Comparison of ENCODE assay signal across 8 cellular contexts in genomic region chr19:45485301-45486077, GRCh38. TPM values are rescaled to one million over a fixed set of nuclear protein-coding genes. Genes with fewer than 3 reads are reported as not detected.
DNase-seq lines count a peak whose midpoint lies in the region; ATAC-seq and TF ChIP-seq lines count a peak whose summit lies in the region.

No MANE protein-coding gene starts in this region.

- H3K4me3 Mint-ChIP-seq in activated naive CD4-positive, alpha-beta T cell treated with anti-CD3 and anti-CD28 coated beads for 36 hours, result peak overlapping the region; percentile 81

- WGBS in testis, 2 donors, result 1 to 3% methylated on average over 12 to 35 of the region's 35 CpGs

- no peak for TF ChIP-seq POLR2A in testis (IDR thresholded peaks at IDR 0.05)

- CTCF ChIA-PET in HEK293T (lab: Yijun Ruan, JAX), result interaction anchor here (0.9 to 2.5 kb wide), 17 partner anchors 10 to 242 kb away, joined by 3 to 27 read pairs (median 7); partner anchors contain the start of genes ERCC1, FOSB and RTN2
- CTCF ChIA-PET in activated naive CD4-positive, alpha-beta T cell treated with anti-CD3 and anti-CD28 coated beads for 36 hours (lab: Charles Lee), result interaction anchor here (0.5 to 3.0 kb wide), 30 partner anchors 11 to 194 kb away, joined by 3 to 54 read pairs (median 5); partner anchors contain the start of genes FOSB, PPM1N, PPP1R13L and RTN2

- H3K27ac ChIP-seq in testis, result peak overlapping the region; percentile 59 to 67

- POLR2A ChIA-PET in HEK293T (lab: Yijun Ruan, JAX), result interaction anchor here (0.8 to 1.7 kb wide), 15 partner anchors 11 to 307 kb away, joined by 3 to 6 read pairs (median 4); partner anchors contain the start of genes FOSB and TRAPPC6A

- H3K27me3 ChIP-seq in testis, result no peaks in the 10 kb centered on the region

- H3K27me3 Mint-ChIP-seq in activated naive CD4-positive, alpha-beta T cell treated with anti-CD3 and anti-CD28 coated beads for 36 hours (ENCODE audit: low read depth), result no peaks in the 10 kb centered on the region

- H3K36me3 ChIP-seq in testis (ENCODE audit: low read depth, missing control alignments), result no peaks in the 10 kb centered on the region

- peak; percentile 98 for ATAC-seq in omental fat pad (ENCODE audit: low FRiP score)

- peaks cover 5% of the 10 kb centered on the region for H3K4me1 ChIP-seq in testis

- DNase-seq in GM04504 (ENCODE audit: low read depth) (peak; percentile 87), HEK293T (ENCODE audit: extremely low spot score) (peak; percentile 88), MV-4-11 (lab: John Stamatoyannopoulos, UW) (peak; percentile 98), SK-MEL-5 (ENCODE audit: low read depth, low spot score) (peak; percentile 96), germinal center (ENCODE audit: low spot score) (peak; percentile 89), omental fat pad (ENCODE audit: low spot score) (peak; percentile 99), testis (peak; percentile 100)
- peak; percentile 99 for DNase-seq in activated naive CD4-positive, alpha-beta T cell treated with anti-CD3 and anti-CD28 coated beads for 36 hours

- peak overlapping the region; percentile 62 to 81 for H3K4me3 ChIP-seq in testis

- H3K27ac Mint-ChIP-seq in activated naive CD4-positive, alpha-beta T cell treated with anti-CD3 and anti-CD28 coated beads for 36 hours, result peak overlapping the region; percentile 46

- H3K9me3 Mint-ChIP-seq in activated naive CD4-positive, alpha-beta T cell treated with anti-CD3 and anti-CD28 coated beads for 36 hours, result no peaks in the 10 kb centered on the region

- intact Hi-C loops in activated naive CD4-positive, alpha-beta T cell treated with anti-CD3 and anti-CD28 coated beads for 36 hours (cut with micrococcal nuclease), result loop anchor here (1.0 to 2.0 kb wide), 5 partner anchors 17 to 207 kb away; partner anchors contain the start of genes PPP1R13L and QPCTL
- intact Hi-C loops in testis (cut with DNase I; ENCODE audit: low total_unique reads), result no loop called here

- peaks cover 4% of the 10 kb centered on the region for H3K4me1 Mint-ChIP-seq in activated naive CD4-positive, alpha-beta T cell treated with anti-CD3 and anti-CD28 coated beads for 36 hours (ENCODE audit: low read depth)

- no peaks in the 10 kb centered on the region for H3K9me3 ChIP-seq in testis

- TF ChIP-seq CTCF in omental fat pad (IDR thresholded peaks at IDR 0.05) (peak in 2 of 3 donors; percentile 55 to 79), testis (IDR thresholded peaks at IDR 0.05) (peak; percentile 83 to 96 (median 83))

- H3K36me3 Mint-ChIP-seq in activated naive CD4-positive, alpha-beta T cell treated with anti-CD3 and anti-CD28 coated beads for 36 hours (ENCODE audit: low read depth), result no peaks in the 10 kb centered on the region

- in situ Hi-C loops in SK-MEL-5 (cut with HindIII; ENCODE audit: low pct_unique_long_range_greater_than_20kb, low sequenced_read_pairs), result no loop called here

TF ChIP-seq in HEK293T, 16 proteins besides CTCF, POLR2A, EP300 and RAD21:
- TF ChIP-seq ELF4 (IDR thresholded peaks at IDR 0.05), result peak; percentile 78
- no peak for TF ChIP-seq ZNF384 (IDR thresholded peaks at IDR 0.05)
- no peak for TF ChIP-seq TARDBP (IDR thresholded peaks at IDR 0.05)
- TF ChIP-seq SUZ12 (IDR thresholded peaks at IDR 0.05), result peak; percentile 98
- TF ChIP-seq L3MBTL2 (conservative IDR thresholded peaks at IDR 0.05), result peak; percentile 82
- TF ChIP-seq SP1 (IDR thresholded peaks at IDR 0.05), result no peak

RNA-seq across cellular contexts. Expression of gene RTN2, which starts 11.4 kb away (rescaled TPM):
- 10.0 and 12.8 TPM in 2 replicates for total RNA-seq in SK-MEL-5 (2014; rRNA removed; shearing (Covaris generic))
- 25.9 and 29.0 TPM in 2 replicates for polyA plus RNA-seq in SK-MEL-5 (2015; cell fraction: cytosol; rRNA removed)
- polyA plus RNA-seq in SK-MEL-5 (2015; cell fraction: nucleus; rRNA removed), result 9.4 and 10.4 TPM in 2 replicates
- under 1 TPM; 0.69 to 0.84 TPM for total RNA-seq in activated naive CD4-positive, alpha-beta T cell treated with anti-CD3 and anti-CD28 coated beads for 36 hours
- total RNA-seq in omental fat pad, result 1 to 10 TPM; 3.8 to 9.4 (median 7.0) TPM
- 1 to 10 TPM; 5.2 to 5.3 TPM for total RNA-seq in testis
- polyA plus RNA-seq in testis (ENCODE audit: insufficient read depth, low read depth, low replicate concordance), result 4.2 TPM

RNA-seq across cellular contexts. Expression of gene PPM1N, which starts 12.8 kb away (rescaled TPM):
- total RNA-seq in SK-MEL-5 (2014; rRNA removed; shearing (Covaris generic)), result 0.74 and 1.9 TPM in 2 replicates
- 0.68 and 1.7 TPM in 2 replicates for polyA plus RNA-seq in SK-MEL-5 (2015; cell fraction: cytosol; rRNA removed)
- 2.3 and 7.7 TPM in 2 replicates for polyA plus RNA-seq in SK-MEL-5 (2015; cell fraction: nucleus; rRNA removed)
- total RNA-seq in activated naive CD4-positive, alpha-beta T cell treated with anti-CD3 and anti-CD28 coated beads for 36 hours, result 1 to 10 TPM; 2.3 to 2.5 TPM
- total RNA-seq in omental fat pad (1 to 10 TPM; 1.9 to 3.8 (median 2.9) TPM), testis (1 to 10 TPM; 1.9 to 2.3 TPM)
- polyA plus RNA-seq in testis (ENCODE audit: insufficient read depth, low read depth, low replicate concordance), result 3.4 TPM

RNA-seq across cellular contexts. Expression of gene FOSB, which starts 17.7 kb away (rescaled TPM):
- 0.13 and 0.42 TPM in 2 replicates for total RNA-seq in SK-MEL-5 (2014; rRNA removed; shearing (Covaris generic))
- polyA plus RNA-seq in SK-MEL-5 (2015; cell fraction: cytosol; rRNA removed), result 0.81 and 3.8 TPM in 2 replicates
- polyA plus RNA-seq in SK-MEL-5 (2015; cell fraction: nucleus; rRNA removed), result 1.5 and 3.8 TPM in 2 replicates
- total RNA-seq in activated naive CD4-positive, alpha-beta T cell treated with anti-CD3 and anti-CD28 coated beads for 36 hours, result 1 to 10 TPM; 8.0 to 8.7 TPM
- 100 to 1,000 TPM; 306 to 713 (median 395) TPM for total RNA-seq in omental fat pad
- 1 to 10 TPM; 1.2 to 3.9 TPM for total RNA-seq in testis
- polyA plus RNA-seq in testis (ENCODE audit: insufficient read depth, low read depth, low replicate concordance), result 22.7 TPM

RNA-seq across cellular contexts. Expression of gene VASP, which starts 21.8 kb away (rescaled TPM):
- total RNA-seq in SK-MEL-5 (2014; rRNA removed; shearing (Covaris generic)), result 42.6 and 44.1 TPM in 2 replicates
- 94.0 and 106 TPM in 2 replicates for polyA plus RNA-seq in SK-MEL-5 (2015; cell fraction: cytosol; rRNA removed)
- 31.7 and 46.7 TPM in 2 replicates for polyA plus RNA-seq in SK-MEL-5 (2015; cell fraction: nucleus; rRNA removed)
- 10 to 100 TPM; 94.5 to 99.6 TPM for total RNA-seq in activated naive CD4-positive, alpha-beta T cell treated with anti-CD3 and anti-CD28 coated beads for 36 hours
- total RNA-seq in omental fat pad (100 to 1,000 TPM in 1 of 4 donors, 10 to 100 TPM in 3; 47.0 to 132 (median 68.7) TPM), testis (10 to 100 TPM; 52.7 to 57.9 TPM)
- polyA plus RNA-seq in testis (ENCODE audit: insufficient read depth, low read depth, low replicate concordance), result 37.7 TPM

Comparison
In these comparisons a context has a peak if more than half of its experiments do, and no peak if none do; other contexts are left out.
1. Peak in every context shown above with its lines: DNase-seq, ATAC-seq, H3K4me3 ChIP-seq and H3K27ac ChIP-seq.
2. RNA of gene FOSB, which starts 17.7 kb away (total RNA-seq): 306 to 713 TPM in omental fat pad; 8.0 to 8.7 TPM in activated naive CD4-positive, alpha-beta T cell treated with anti-CD3 and anti-CD28 coated beads for 36 hours, 1.2 to 3.9 TPM in testis and 0.13 to 0.42 TPM in SK-MEL-5; every median in the first group is over 10 times any median in the second.